Comparison of ENCODE assay signal across 9 cellular contexts in genomic region chr3:134333522-134334181, GRCh38. TPM values are rescaled to one million over a fixed set of nuclear protein-coding genes. Genes with fewer than 3 reads are reported as not detected.
DNase-seq lines count a peak whose midpoint lies in the region; ATAC-seq, FAIRE-seq and TF ChIP-seq lines count a peak whose summit lies in the region.
"Had no signal": no experiment of that assay in that cellular context is flagged by ENCODE, and none has a peak within 500 bp of the region (broad histone marks: within the 10 kb centered on the region; RNA-seq: fewer than 3 reads in every experiment).

No MANE protein-coding gene starts in this region.

- intact Hi-C loops in body of pancreas (cut with DNase I), result no loop called here
- intact Hi-C loops in HepG2 (cut with micrococcal nuclease; ENCODE audit: unreplicated experiment), result no loop called here

- H4K20me1 ChIP-seq in HepG2 (ENCODE audit: insufficient read depth, low read length) (no peaks in the 10 kb centered on the region), Karpas-422 (ENCODE audit: insufficient read depth, low read depth, low read length) (no peaks in the 10 kb centered on the region)

- H3K9ac ChIP-seq in HepG2 (ENCODE audit: insufficient read depth, low read depth, low read length) (peak overlapping the region; percentile 25; the same call in 1 of the 2 replicates), Karpas-422 (ENCODE audit: low read length) (no peak overlapping the region)

- no peaks in the 10 kb centered on the region for H3K9me2 ChIP-seq in Karpas-422 (replicated peaks; ENCODE audit: insufficient read depth, low read length)

- peak; percentile 67 for FAIRE-seq in HTR-8/SVneo (lab: Jason Lieb, UNC)
- peak; percentile 21 for FAIRE-seq in HepG2 (lab: Jason Lieb, UNC)

- H3K27me3 Mint-ChIP-seq in type B pancreatic cell, result no peaks in the 10 kb centered on the region

- H3K27ac Mint-ChIP-seq in type B pancreatic cell, result peak overlapping the region; percentile 70

- no peaks in the 10 kb centered on the region for H3K27me3 ChIP-seq in body of pancreas
- H3K27me3 ChIP-seq in HepG2 (ENCODE audit: control insufficient read depth in 1 of 2, insufficient read depth in 2 of 2, low read length in 2 of 2), result no peaks in the 10 kb centered on the region
- no peaks in the 10 kb centered on the region for H3K27me3 ChIP-seq in Karpas-422 (ENCODE audit: low read length)

- H3K36me3 ChIP-seq in body of pancreas (replicated peaks in 1 of 2; ENCODE audit: insufficient read depth in 1 of 2, low read depth in 2 of 2) (no peaks in the 10 kb centered on the region), HepG2 (replicated peaks in 1 of 2; ENCODE audit: control insufficient read depth in 1 of 2, insufficient read depth in 2 of 2, low read length in 2 of 2) (no peaks in the 10 kb centered on the region), Karpas-422 (ENCODE audit: insufficient read depth, low read length) (no peaks in the 10 kb centered on the region)

- peaks cover 29% of the 10 kb centered on the region for H3K4me1 Mint-ChIP-seq in type B pancreatic cell (ENCODE audit: unreplicated experiment)

- H3K4me3 ChIP-seq in body of pancreas, result no peak overlapping the region
- H3K4me3 ChIP-seq in HepG2 (replicated peaks in 1 of 3; ENCODE audit: insufficient read depth in 1 of 3, low read depth in 2 of 3, low read length in 3 of 3), result peak overlapping the region in 1 of 3 experiments; percentile 41; a peak in 2 of 6 replicates
- H3K4me3 ChIP-seq in Karpas-422 (ENCODE audit: low read length), result no peak overlapping the region

- in situ Hi-C loops in HepG2 (cut with HindIII; ENCODE audit: extremely low pct_ligation_motif_present, low pct_unique_long_range_greater_than_20kb), result no loop called here

- H3K9me3 Mint-ChIP-seq in type B pancreatic cell, result no peaks in the 10 kb centered on the region

- TF ChIP-seq RAD21 in HepG2 (CRISPR knock-in tag; IDR thresholded peaks at IDR 0.05), result no peak

- H2AFZ ChIP-seq in HepG2 (ENCODE audit: low read length) (no peak overlapping the region), Karpas-422 (ENCODE audit: low read length) (no peak overlapping the region)

- no peaks in the 10 kb centered on the region for H3K9me3 ChIP-seq in body of pancreas
- H3K9me3 ChIP-seq in HepG2 (ENCODE audit: low read length), result no peaks in the 10 kb centered on the region
- H3K9me3 ChIP-seq in Karpas-422 (ENCODE audit: low read length), result no peaks in the 10 kb centered on the region

- no TSS peak for BruUV-seq in HepG2 (replicated peaks; lab: Mats Ljungman, UMichigan)

- peak overlapping the region in 3 of 4 donors; percentile 28 to 72 (median 64) for H3K27ac ChIP-seq in body of pancreas
- no peak overlapping the region for H3K27ac ChIP-seq in HepG2 (ENCODE audit: extremely low read length, insufficient read depth, low read length)
- no peak overlapping the region for H3K27ac ChIP-seq in Karpas-422 (ENCODE audit: low read length)

- TF ChIP-seq CTCF in body of pancreas (IDR thresholded peaks at IDR 0.05) (no peak), HepG2 (CRISPR knock-in tag; IDR thresholded peaks at IDR 0.05) (no peak), type B pancreatic cell (conservative IDR thresholded peaks at IDR 0.05) (peak; percentile 49)

- H3K4me1 ChIP-seq in body of pancreas (peaks cover 42% of the 10 kb centered on the region), HepG2 (ENCODE audit: insufficient read depth, low read length) (peaks cover 85% of the 10 kb centered on the region), Karpas-422 (ENCODE audit: low read length) (no peaks in the 10 kb centered on the region)

- no peaks in the 10 kb centered on the region for H3K36me3 Mint-ChIP-seq in type B pancreatic cell

- 76 to 81% methylated on average over 10 of the region's 10 CpGs for WGBS in body of pancreas, 2 donors
- 20% methylated on average over 10 of the region's 10 CpGs for WGBS in HepG2 (ENCODE audit: low lambda C conversion rate)

- H3K4me2 ChIP-seq in HepG2 (ENCODE audit: low read depth, low read length) (peak overlapping the region; percentile 56), Karpas-422 (ENCODE audit: low read depth, low read length, poor library complexity, severe bottlenecking) (no peak overlapping the region)

- DNase-seq in HTR-8/SVneo (ENCODE audit: insufficient read length, low spot score) (peak; percentile 79), body of pancreas (peak in 1 of 4 donors; percentile 8), HepG2 (ENCODE audit: low spot score) (peak; percentile 45), type B pancreatic cell (ENCODE audit: extremely low spot score, unreplicated experiment) (no peak), UCSD-AML1 (lab: John Stamatoyannopoulos, UW; ENCODE audit: unreplicated experiment) (no peak), Karpas-422 (no peak)
- DNase-seq: cortex of kidney had no signal

- H3K79me2 ChIP-seq in HepG2 (ENCODE audit: insufficient read depth, low read length), result no peaks in the 10 kb centered on the region
- no peaks in the 10 kb centered on the region for H3K79me2 ChIP-seq in Karpas-422 (ENCODE audit: low read length)

- TF ChIP-seq EP300 in HepG2 (IDR thresholded peaks at IDR 0.05; ENCODE audit: low read depth in 2 of 2, low read length in 2 of 2) (no peak), HepG2 (CRISPR knock-in tag; IDR thresholded peaks at IDR 0.05; ENCODE audit: borderline replicate concordance) (no peak)

- H3K4me3 Mint-ChIP-seq in type B pancreatic cell, result peak overlapping the region; percentile 8

- TF ChIP-seq POLR2A in body of pancreas (IDR thresholded peaks at IDR 0.05) (no peak), HepG2 (IDR thresholded peaks at IDR 0.05; ENCODE audit: insufficient read depth in 1 of 2, low read depth in 2 of 2, low read length in 2 of 2) (no peak)

- no peak for ATAC-seq in body of pancreas
- peak; percentile 73 for ATAC-seq in HepG2
- ATAC-seq in HG03108 (IDR thresholded peaks at IDR 0.05; ENCODE audit: unreplicated experiment), result no peak
- no peak for ATAC-seq in HG02840 (IDR thresholded peaks at IDR 0.05; ENCODE audit: low FRiP score, unreplicated experiment)

- CTCF ChIA-PET in HepG2 (lab: Yijun Ruan, JAX; ENCODE audit: low intra/inter-chr PET ratio, low total read pairs), result no interaction called here

- POLR2A ChIA-PET in HepG2 (lab: Yijun Ruan, JAX), result no interaction called here

TF ChIP-seq in HepG2, 621 proteins besides CTCF, POLR2A, EP300 and RAD21 (continues in another document):
- no peak for TF ChIP-seq CC2D1A (CRISPR knock-in tag; IDR thresholded peaks at IDR 0.05)
- TF ChIP-seq ELK4 (CRISPR knock-in tag; IDR thresholded peaks at IDR 0.05; ENCODE audit: borderline replicate concordance), result no peak
- no peak for TF ChIP-seq ZNF329 (CRISPR knock-in tag; IDR thresholded peaks at IDR 0.05; ENCODE audit: low read depth)
- no peak for TF ChIP-seq ISL2 (CRISPR knock-in tag; IDR thresholded peaks at IDR 0.05)
- no peak for TF ChIP-seq HMG20A (CRISPR knock-in tag; IDR thresholded peaks at IDR 0.05; ENCODE audit: borderline replicate concordance)
- no peak for TF ChIP-seq MIER2 (CRISPR knock-in tag; IDR thresholded peaks at IDR 0.05)
- peak; percentile 87; the same call in 1 of the 2 replicates for TF ChIP-seq SOX5 (CRISPR knock-in tag; IDR thresholded peaks at IDR 0.05; ENCODE audit: borderline replicate concordance)
- TF ChIP-seq NFYC (CRISPR knock-in tag; IDR thresholded peaks at IDR 0.05), result no peak
- TF ChIP-seq BHLHE40 (IDR thresholded peaks at IDR 0.05; ENCODE audit: low read length), result peak; percentile 53; the same call in 1 of the 2 replicates
- TF ChIP-seq, protein P1, sequence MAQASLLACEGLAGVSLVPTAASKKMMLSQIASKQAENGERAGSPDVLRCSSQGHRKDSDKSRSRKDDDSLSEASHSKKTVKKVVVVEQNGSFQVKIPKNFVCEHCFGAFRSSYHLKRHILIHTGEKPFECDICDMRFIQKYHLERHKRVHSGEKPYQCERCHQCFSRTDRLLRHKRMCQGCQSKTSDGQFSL (CRISPR knock-in tag; IDR thresholded peaks at IDR 0.05), result no peak
- no peak for TF ChIP-seq NFIB (CRISPR knock-in tag; IDR thresholded peaks at IDR 0.05; ENCODE audit: borderline replicate concordance)

RNA-seq across cellular contexts. Expression of gene AMOTL2, which starts 40.6 kb away (rescaled TPM):
- 10 to 100 TPM; 65.1 to 71.5 TPM for total RNA-seq in body of pancreas
- total RNA-seq in HepG2 (2016; rRNA removed; fragmentation: Illumina TruSeq; extraction: Trizol), result 11.5 and 17.3 TPM in 2 replicates
- total RNA-seq in HepG2 (2016; cell fraction: cytosol; rRNA removed; fragmentation: Illumina TruSeq; extraction: Trizol; ENCODE audit: low read depth), result 1.3 and 1.8 TPM in 2 replicates
- 10.0 and 18.3 TPM in 2 replicates for total RNA-seq in HepG2 (2016; cell fraction: insoluble cytoplasmic fraction; rRNA removed; fragmentation: Illumina TruSeq; extraction: Trizol)
- total RNA-seq in HepG2 (2016; cell fraction: membrane; rRNA removed; fragmentation: Illumina TruSeq; extraction: Trizol), result 5.3 and 5.6 TPM in 2 replicates
- total RNA-seq in HepG2 (2016; cell fraction: nucleus; rRNA removed; fragmentation: Illumina TruSeq; extraction: Trizol), result 25.6 and 30.4 TPM in 2 replicates
- 14.0 and 18.5 TPM in 2 replicates for polyA plus RNA-seq in HepG2 (2011; rRNA removed)
- 7.7 and 10.7 TPM in 2 replicates for polyA plus RNA-seq in HepG2 (2011; cell fraction: cytosol; rRNA removed)
- 39.3 and 76.1 TPM in 2 replicates for polyA plus RNA-seq in HepG2 (2011; cell fraction: nucleus; rRNA removed)
- polyA plus RNA-seq in HepG2 (2012), result 5.4 and 7.4 TPM in 2 replicates
- polyA plus RNA-seq in HepG2 (2016; cell fraction: cytosol; fragmentation: Illumina TruSeq; extraction: Trizol; ENCODE audit: low read depth), result 0.38 and 0.55 TPM in 2 replicates
- 8.6 and 12.7 TPM in 2 replicates for polyA plus RNA-seq in HepG2 (2016; cell fraction: insoluble cytoplasmic fraction; fragmentation: Illumina TruSeq; extraction: Trizol; ENCODE audit: low read depth)
- polyA plus RNA-seq in HepG2 (2016; cell fraction: membrane; fragmentation: Illumina TruSeq; extraction: Trizol; ENCODE audit: low read depth), result 1.5 and 1.7 TPM in 2 replicates
- polyA plus RNA-seq in HepG2 (2016; cell fraction: nucleus; fragmentation: Illumina TruSeq; extraction: Trizol; ENCODE audit: insufficient read depth, low read depth), result 19.3 and 21.2 TPM in 2 replicates
- 47.5 and 50.2 TPM in 2 replicates for polyA minus RNA-seq in HepG2 (2011; rRNA and poly(A)+ RNA removed; ENCODE audit: low replicate concordance)
- polyA minus RNA-seq in HepG2 (2011; cell fraction: cytosol; rRNA and poly(A)+ RNA removed), result 12.3 and 13.8 TPM in 2 replicates
- polyA minus RNA-seq in HepG2 (2011; cell fraction: nucleus; rRNA and poly(A)+ RNA removed), result 44.1 and 53.9 TPM in 2 replicates
- 79.2 and 122 TPM in 2 replicates for total RNA-seq in type B pancreatic cell (ENCODE audit: low replicate concordance)
- total RNA-seq in Karpas-422 (2014; rRNA removed; shearing (Covaris generic); ENCODE audit: low replicate concordance), result not detected in 2 replicates

Comparison
In these comparisons a context has a peak if more than half of its experiments do, and no peak if none do; other contexts are left out.
1. DNase-seq: peak in HTR-8/SVneo (single experiment) and HepG2 (single experiment); none in type B pancreatic cell (single experiment), UCSD-AML1 (single experiment) and Karpas-422 (single experiment).
2. H3K27ac ChIP-seq: peak in body of pancreas (3 of 4); none in HepG2 (single experiment) and Karpas-422 (single experiment).